ENCODE assay signal across 1 cellular context in genomic region chr9:14314929-14315753, GRCh38.
TF ChIP-seq lines count a peak whose summit lies in the region.

No MANE protein-coding gene starts in this region.

TF ChIP-seq in GM12878, 131 proteins besides CTCF, POLR2A, EP300 and RAD21 (continued from another document):
- TF ChIP-seq ZBTB40 (IDR thresholded peaks at IDR 0.05; ENCODE audit: borderline replicate concordance) = no peak
- TF ChIP-seq ETV6 (conservative IDR thresholded peaks at IDR 0.05 in 1 of 2, IDR thresholded peaks at IDR 0.05 in 1 of 2; ENCODE audit: borderline replicate concordance in 1 of 2, low read depth in 1 of 2) = no peak
- TF ChIP-seq NBN (IDR thresholded peaks at IDR 0.05) = no peak
